8 cellular contexts compared by ENCODE assay signal in the genomic region with DNA sequence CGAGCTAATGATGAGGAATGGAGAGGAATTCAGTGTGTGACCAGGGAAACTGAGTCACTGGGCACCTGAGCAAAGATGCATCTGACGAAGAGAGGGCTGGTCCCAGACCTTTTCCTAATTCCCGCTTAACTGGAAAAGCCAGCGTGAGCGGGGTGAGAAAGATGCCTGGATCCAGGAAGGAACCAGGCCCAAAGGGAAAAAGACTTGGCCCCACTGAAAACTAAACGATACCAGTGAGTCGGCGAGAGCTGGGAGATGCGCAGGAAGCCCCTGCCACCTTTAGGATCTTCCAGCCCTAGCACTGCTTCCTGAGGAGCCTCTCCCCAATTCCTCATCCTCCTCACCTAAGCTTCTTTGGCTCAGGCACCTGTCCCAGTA. TPM values are rescaled to one million over a fixed set of nuclear protein-coding genes. Genes with fewer than 3 reads are reported as not detected.
A peak's percentile ranks its signal among the peaks of the same experiment; 100 is the strongest.
DNase-seq lines count a peak whose midpoint lies in the region; ATAC-seq, FAIRE-seq and TF ChIP-seq lines count a peak whose summit lies in the region.

No MANE protein-coding gene starts in this region.

- peaks cover 0 to 15% of the 10 kb centered on the region in 2 experiments; a peak in 1 of 4 replicates for H3K4me1 ChIP-seq in SK-N-SH (ENCODE audit: control insufficient read depth in 1 of 2, insufficient read depth in 2 of 2, low read depth in 1 of 2, low read length in 1 of 2)
- no peaks in the 10 kb centered on the region for H3K4me1 ChIP-seq in pancreas

- peak overlapping the region; percentile 96; the same call in 1 of the 2 replicates for H2AFZ ChIP-seq in SK-N-SH (ENCODE audit: low read depth)

- intact Hi-C loops in pancreas (cut with DNase I) = no loop called here

- H3K4me3 ChIP-seq in SK-N-SH (ENCODE audit: low read depth in 2 of 2, low read length in 1 of 2) (peak overlapping the region; percentile 74 to 83), fibroblast of mammary gland (ENCODE audit: control insufficient read depth, low read depth, low read length) (peak overlapping the region; percentile 68), pancreas (peak overlapping the region; percentile 37 to 78 (median 66))

- no peak for TF ChIP-seq EP300 in SK-N-SH (IDR thresholded peaks at IDR 0.05; ENCODE audit: borderline replicate concordance in 1 of 2, low read depth in 1 of 2, low read length in 1 of 2)

- WGBS in SK-N-SH (ENCODE audit: low lambda C conversion rate) = 67% methylated on average over 9 of the region's 9 CpGs
- WGBS in pancreas, 2 donors = 58 to 60% methylated on average over 9 of the region's 9 CpGs

- H3K4me2 ChIP-seq in SK-N-SH = peak overlapping the region; percentile 93

- POLR2A ChIA-PET in SK-N-SH (lab: Yijun Ruan, JAX) = interaction anchor here (1.5 to 1.9 kb wide), 2 partner anchors 9 to 15 kb away, joined by 4 to 10 read pairs; partner anchors contain the start of genes HDAC3 and RELL2
- POLR2A ChIA-PET in HEK293T (lab: Yijun Ruan, JAX) = interaction anchor here (1.1 to 2.4 kb wide), 2 partner anchors 9 to 15 kb away, joined by 5 to 25 read pairs; partner anchors contain the start of genes HDAC3 and RELL2

- peak overlapping the region; percentile 76 for H3K9ac ChIP-seq in SK-N-SH

- peaks cover 14% of the 10 kb centered on the region for H3K79me2 ChIP-seq in SK-N-SH (ENCODE audit: insufficient read depth)

- FAIRE-seq in pancreas (lab: Jason Lieb, UNC) = no peak

- no peak for TF ChIP-seq RAD21 in SK-N-SH (IDR thresholded peaks at IDR 0.05; ENCODE audit: low read length)

- CTCF ChIA-PET in SK-N-SH (lab: Yijun Ruan, JAX) (interaction anchor here (1.0 to 4.4 kb wide), 9 partner anchors 14 to 317 kb away, joined by 3 to 36 read pairs (median 5); partner anchors contain the start of genes DIAPH1, HDAC3, RELL2 and RNF14), HEK293T (lab: Yijun Ruan, JAX) (interaction anchor here (0.7 kb wide), 1 partner anchor 56 kb away, joined by 3 read pairs; no protein-coding TSS in a partner anchor)

- no peaks in the 10 kb centered on the region for H4K20me1 ChIP-seq in SK-N-SH (ENCODE audit: insufficient read depth)

- H3K9me3 ChIP-seq in SK-N-SH = no peaks in the 10 kb centered on the region
- H3K9me3 ChIP-seq in pancreas = no peaks in the 10 kb centered on the region

- H3K27me3 ChIP-seq in SK-N-SH (ENCODE audit: insufficient read depth) = no peaks in the 10 kb centered on the region
- H3K27me3 ChIP-seq in pancreas = no peaks in the 10 kb centered on the region

- no peaks in the 10 kb centered on the region for H3K9me2 ChIP-seq in SK-N-SH

- peak in 3 of 4 donors; percentile 2 to 24 (median 4) for ATAC-seq in pancreas

- DNase-seq in ELF-1 (ENCODE audit: low read depth, low spot score) = peak; percentile 36
- DNase-seq in SK-N-SH = peak; percentile 50
- no peak for DNase-seq in fibroblast of mammary gland (ENCODE audit: low read depth)
- DNase-seq in pancreas = no peak
- no peak for DNase-seq in NCI-H2171 (lab: John Stamatoyannopoulos, UW)
- no peak for DNase-seq in dedifferentiated amniotic fluid mesenchymal stem cell (ENCODE audit: extremely low spot score)
- DNase-seq in HEK293T (ENCODE audit: extremely low spot score) = no peak
- no peak for DNase-seq in mesenteric fat pad (ENCODE audit: low spot score)

- peak overlapping the region in 1 of 2 experiments; percentile 45; a peak in 1 of 4 replicates for H3K27ac ChIP-seq in SK-N-SH (ENCODE audit: low read depth in 2 of 2, low read length in 1 of 2)
- peak overlapping the region in 1 of 4 donors; percentile 11 for H3K27ac ChIP-seq in pancreas

- H3F3A ChIP-seq in SK-N-SH (replicated peaks; ENCODE audit: insufficient read depth) = peaks cover 6% of the 10 kb centered on the region

- H3K36me3 ChIP-seq in SK-N-SH (replicated peaks in 1 of 2; ENCODE audit: control insufficient read depth in 1 of 2, insufficient read depth in 2 of 2, low read length in 1 of 2) (peaks cover 0 to 37% of the 10 kb centered on the region in 2 experiments), pancreas (no peaks in the 10 kb centered on the region)

- TF ChIP-seq CTCF in SK-N-SH (IDR thresholded peaks at IDR 0.05) (no peak), fibroblast of mammary gland (conservative IDR thresholded peaks at IDR 0.05; ENCODE audit: control insufficient read depth, insufficient read depth, low read depth, low read length) (no peak), pancreas (IDR thresholded peaks at IDR 0.05) (no peak)

TF ChIP-seq in SK-N-SH, 30 proteins besides CTCF, POLR2A, EP300 and RAD21 (continues in another document):
- TF ChIP-seq RFX5 (IDR thresholded peaks at IDR 0.05; ENCODE audit: low read length) = no peak
- TF ChIP-seq TEAD4 (IDR thresholded peaks at IDR 0.05; ENCODE audit: borderline replicate concordance, insufficient read depth) = no peak
- TF ChIP-seq FOSL2 (IDR thresholded peaks at IDR 0.05; ENCODE audit: borderline replicate concordance, low read depth) = no peak
- no peak for TF ChIP-seq GATA2 (CRISPR knock-in tag; IDR thresholded peaks at IDR 0.05)
- TF ChIP-seq, protein P1, sequence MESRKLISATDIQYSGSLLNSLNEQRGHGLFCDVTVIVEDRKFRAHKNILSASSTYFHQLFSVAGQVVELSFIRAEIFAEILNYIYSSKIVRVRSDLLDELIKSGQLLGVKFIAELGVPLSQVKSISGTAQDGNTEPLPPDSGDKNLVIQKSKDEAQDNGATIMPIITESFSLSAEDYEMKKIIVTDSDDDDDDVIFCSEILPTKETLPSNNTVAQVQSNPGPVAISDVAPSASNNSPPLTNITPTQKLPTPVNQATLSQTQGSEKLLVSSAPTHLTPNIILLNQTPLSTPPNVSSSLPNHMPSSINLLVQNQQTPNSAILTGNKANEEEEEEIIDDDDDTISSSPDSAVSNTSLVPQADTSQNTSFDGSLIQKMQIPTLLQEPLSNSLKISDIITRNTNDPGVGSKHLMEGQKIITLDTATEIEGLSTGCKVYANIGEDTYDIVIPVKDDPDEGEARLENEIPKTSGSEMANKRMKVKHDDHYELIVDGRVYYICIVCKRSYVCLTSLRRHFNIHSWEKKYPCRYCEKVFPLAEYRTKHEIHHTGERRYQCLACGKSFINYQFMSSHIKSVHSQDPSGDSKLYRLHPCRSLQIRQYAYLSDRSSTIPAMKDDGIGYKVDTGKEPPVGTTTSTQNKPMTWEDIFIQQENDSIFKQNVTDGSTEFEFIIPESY (IDR thresholded peaks at IDR 0.05; ENCODE audit: borderline replicate concordance, low read depth) = no peak

TF ChIP-seq in HEK293T, 16 proteins besides CTCF, POLR2A, EP300 and RAD21:
- TF ChIP-seq TARDBP (IDR thresholded peaks at IDR 0.05) (no peak), NFRKB (IDR thresholded peaks at IDR 0.05) (no peak)

RNA-seq across cellular contexts. Expression of gene FCHSD1, which starts 0.5 kb away (rescaled TPM):
- polyA plus RNA-seq in SK-N-SH (2012; rRNA removed) = 49.2 and 58.3 TPM in 2 replicates
- 8.9 and 12.7 TPM in 2 replicates for polyA plus RNA-seq in SK-N-SH (2012; cell fraction: cytosol; rRNA removed)
- 382 and 466 TPM in 2 replicates for polyA plus RNA-seq in SK-N-SH (2012; cell fraction: nucleus; rRNA removed)
- 10 to 100 TPM in 1 of 6 donors, 1 to 10 TPM in 5; 4.8 to 18.3 (median 7.7) TPM for total RNA-seq in pancreas
- polyA plus RNA-seq in pancreas = 10 to 100 TPM; 20.0 to 22.4 TPM
- total RNA-seq in mesenteric fat pad = 11.5 TPM

RNA-seq across cellular contexts. Expression of gene RELL2, which starts 14.9 kb away (rescaled TPM):
- 15.6 and 16.1 TPM in 2 replicates for polyA plus RNA-seq in SK-N-SH (2012; rRNA removed)
- 8.0 and 12.2 TPM in 2 replicates for polyA plus RNA-seq in SK-N-SH (2012; cell fraction: cytosol; rRNA removed)
- polyA plus RNA-seq in SK-N-SH (2012; cell fraction: nucleus; rRNA removed) = 46.7 and 59.2 TPM in 2 replicates
- 1 to 10 TPM in 3 of 6 donors, under 1 TPM in 3; 0.67 to 2.2 (median 1.1) TPM for total RNA-seq in pancreas
- 1 to 10 TPM; 7.1 to 9.0 TPM for polyA plus RNA-seq in pancreas
- total RNA-seq in mesenteric fat pad = 1.5 TPM

RNA-seq across cellular contexts. Expression of gene HDAC3, which starts 15.1 kb away (rescaled TPM):
- polyA plus RNA-seq in SK-N-SH (2012; rRNA removed) (104 and 115 TPM in 2 replicates), pancreas (10 to 100 TPM; 30.5 to 68.9 TPM)
- 74.7 and 86.2 TPM in 2 replicates for polyA plus RNA-seq in SK-N-SH (2012; cell fraction: cytosol; rRNA removed)
- polyA plus RNA-seq in SK-N-SH (2012; cell fraction: nucleus; rRNA removed) = 171 and 231 TPM in 2 replicates
- total RNA-seq in pancreas (10 to 100 TPM; 17.8 to 28.5 (median 26.0) TPM), mesenteric fat pad (39.3 TPM)

RNA-seq across cellular contexts. Expression of gene ARAP3, which starts 30.3 kb away (rescaled TPM):
- polyA plus RNA-seq in SK-N-SH (2012; rRNA removed) = 5.5 and 6.5 TPM in 2 replicates
- polyA plus RNA-seq in SK-N-SH (2012; cell fraction: cytosol; rRNA removed) = 2.8 and 4.6 TPM in 2 replicates
- 31.5 and 41.8 TPM in 2 replicates for polyA plus RNA-seq in SK-N-SH (2012; cell fraction: nucleus; rRNA removed)
- 1 to 10 TPM; 1.2 to 4.9 (median 1.8) TPM for total RNA-seq in pancreas
- polyA plus RNA-seq in pancreas = 10 to 100 TPM in 1 of 2 donors, 1 to 10 TPM in 1; 6.2 to 11.9 TPM
- 24.2 TPM for total RNA-seq in mesenteric fat pad

RNA-seq across cellular contexts. Expression of gene DIAPH1, which starts 32.9 kb away (rescaled TPM):
- polyA plus RNA-seq in SK-N-SH (2012; rRNA removed) = 28.2 and 30.4 TPM in 2 replicates
- 20.6 and 29.6 TPM in 2 replicates for polyA plus RNA-seq in SK-N-SH (2012; cell fraction: cytosol; rRNA removed)
- 75.5 and 79.2 TPM in 2 replicates for polyA plus RNA-seq in SK-N-SH (2012; cell fraction: nucleus; rRNA removed)
- total RNA-seq in pancreas = 10 to 100 TPM; 41.1 to 72.7 (median 61.0) TPM
- 10 to 100 TPM; 28.9 to 41.2 TPM for polyA plus RNA-seq in pancreas
- 49.5 TPM for total RNA-seq in mesenteric fat pad

Comparison
In these comparisons a context has a peak if more than half of its experiments do, and no peak if none do; other contexts are left out.
1. DNase-seq: peak in ELF-1 (single experiment) and SK-N-SH (single experiment); none in fibroblast of mammary gland (single experiment), pancreas (0 of 6), NCI-H2171 (single experiment), dedifferentiated amniotic fluid mesenchymal stem cell (single experiment), HEK293T (single experiment) and mesenteric fat pad (single experiment).
2. Peak in every context shown above with its lines, with median percentiles within 50 percentile points of each other: H3K4me3 ChIP-seq.